1 cellular context compared by ENCODE assay signal in genomic region chr12:19449814-19450213, GRCh38.
TF ChIP-seq lines count a peak whose summit lies in the region.

No MANE protein-coding gene starts in this region.

TF ChIP-seq in HepG2, 621 proteins besides CTCF, POLR2A, EP300 and RAD21 (continued from another document):
- TF ChIP-seq IRF2 (CRISPR knock-in tag; IDR thresholded peaks at IDR 0.05) (no peak), XBP1 (CRISPR knock-in tag; IDR thresholded peaks at IDR 0.05) (no peak), RCOR2 (CRISPR knock-in tag; IDR thresholded peaks at IDR 0.05) (no peak), ZNF775 (CRISPR knock-in tag; IDR thresholded peaks at IDR 0.05; ENCODE audit: borderline replicate concordance) (no peak), ZNF878 (CRISPR knock-in tag; IDR thresholded peaks at IDR 0.05) (no peak), ZNF44 (CRISPR knock-in tag; IDR thresholded peaks at IDR 0.05) (no peak)
TF ChIP-seq in HepG2: peak in this region for 0.
